Comparison of ENCODE assay signal across 11 cellular contexts in the genomic region with DNA sequence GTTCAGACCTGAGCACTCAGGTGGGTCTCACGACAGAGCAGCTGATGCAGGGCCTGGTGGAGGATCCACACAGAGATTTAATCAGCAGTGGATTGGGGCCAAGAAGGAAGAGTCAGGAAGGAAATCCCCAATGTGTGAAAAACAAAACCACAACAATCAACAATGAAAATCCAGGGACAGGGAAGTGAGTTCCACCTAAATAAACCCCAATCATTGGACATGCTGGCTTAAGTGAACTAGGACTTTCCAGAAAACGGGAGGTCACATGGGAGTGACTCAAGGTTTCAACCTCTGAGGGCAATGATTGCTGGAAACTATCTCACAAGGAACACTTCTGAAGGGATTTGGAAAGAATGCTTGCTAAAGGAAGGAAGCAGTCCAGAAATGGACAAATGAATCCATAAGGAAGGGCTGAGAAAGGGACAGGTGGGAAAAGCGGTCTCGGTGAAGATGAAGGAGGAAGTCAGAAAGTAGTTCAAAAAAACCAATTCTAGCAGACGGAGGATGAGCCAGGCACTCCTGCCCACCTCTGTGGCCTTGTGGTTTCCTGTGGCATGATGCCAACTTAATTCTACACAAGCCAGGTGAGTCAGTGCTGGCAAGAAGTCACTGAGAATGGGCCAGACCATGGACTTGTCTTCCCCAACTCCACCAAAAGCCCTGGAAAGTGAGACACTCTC. TPM values are rescaled to one million over a fixed set of nuclear protein-coding genes. Genes with fewer than 3 reads are reported as not detected.
DNase-seq lines count a peak whose midpoint lies in the region; ATAC-seq lines count a peak whose summit lies in the region.
"Had no signal": no experiment of that assay in that cellular context is flagged by ENCODE, and none has a peak within 500 bp of the region (broad histone marks: within the 10 kb centered on the region; RNA-seq: fewer than 3 reads in every experiment).

No MANE protein-coding gene starts in this region.

- ATAC-seq in esophagus mucosa (peak; percentile 75), GM21619 (IDR thresholded peaks at IDR 0.05; ENCODE audit: unreplicated experiment) (no peak)
- ATAC-seq: psoas muscle had no signal

- peak; percentile 31 to 37 for DNase-seq in activated CD4-positive, alpha-beta T cell treated with anti-CD3 and anti-CD28 coated beads for 4 hours
- no peak for DNase-seq in activated CD4-positive, alpha-beta T cell treated with anti-CD3 and anti-CD28 coated beads for 1 hour
- peak; percentile 68 for DNase-seq in activated CD4-positive, alpha-beta T cell treated with anti-CD3 and anti-CD28 coated beads for 48 hours
- peak; percentile 22 to 28 for DNase-seq in stimulated activated CD8-positive, alpha-beta memory T cell treated with anti-CD3 and anti-CD28 coated beads, Interleukin-15, amount 100 ng/mL, for 48 hours (ENCODE audit: low read depth in 2 of 2)
- DNase-seq in NOMO-1 treated with dmso at 0.1 percent for 144 hours (lab: John Stamatoyannopoulos, UW; ENCODE audit: unreplicated experiment), result no peak
- DNase-seq in RKO (ENCODE audit: low spot score), result no peak
- DNase-seq: MV-4-11, OCI-M1, psoas muscle had no signal

RNA-seq across cellular contexts. Expression of a gene that starts 15.4 kb away (rescaled TPM):
- 39.7 TPM for total RNA-seq in esophagus mucosa

Comparison
In these comparisons a context has a peak if more than half of its experiments do, and no peak if none do; other contexts are left out.
1. DNase-seq: peak in activated CD4-positive, alpha-beta T cell treated with anti-CD3 and anti-CD28 coated beads for 4 hours (2 of 2), activated CD4-positive, alpha-beta T cell treated with anti-CD3 and anti-CD28 coated beads for 48 hours (single experiment) and stimulated activated CD8-positive, alpha-beta memory T cell treated with anti-CD3 and anti-CD28 coated beads, Interleukin-15, amount 100 ng/mL, for 48 hours (2 of 2); none in activated CD4-positive, alpha-beta T cell treated with anti-CD3 and anti-CD28 coated beads for 1 hour (single experiment), NOMO-1 treated with dmso at 0.1 percent for 144 hours (single experiment) and RKO (single experiment).